ENCODE assay signal across 1 cellular context in genomic region chr21:33403786-33404571, GRCh38.
A peak's percentile ranks its signal among the peaks of the same experiment; 100 is the strongest.
TF ChIP-seq lines count a peak whose summit lies in the region.

No MANE protein-coding gene starts in this region.

TF ChIP-seq in K562, 482 proteins besides CTCF, POLR2A, EP300 and RAD21 (continued from another document and continues in another):
- no peak for TF ChIP-seq MBD1 (CRISPR knock-in tag; IDR thresholded peaks at IDR 0.05)
- TF ChIP-seq, protein P1, sequence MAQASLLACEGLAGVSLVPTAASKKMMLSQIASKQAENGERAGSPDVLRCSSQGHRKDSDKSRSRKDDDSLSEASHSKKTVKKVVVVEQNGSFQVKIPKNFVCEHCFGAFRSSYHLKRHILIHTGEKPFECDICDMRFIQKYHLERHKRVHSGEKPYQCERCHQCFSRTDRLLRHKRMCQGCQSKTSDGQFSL (CRISPR knock-in tag; IDR thresholded peaks at IDR 0.05), result peak; percentile 43
- TF ChIP-seq, protein P1 (tag; IDR thresholded peaks at IDR 0.05), result no peak
- TF ChIP-seq SIRT6 (IDR thresholded peaks at IDR 0.05; ENCODE audit: low read depth, low read length), result no peak
- TF ChIP-seq ZNF431 (CRISPR knock-in tag; IDR thresholded peaks at IDR 0.05), result 0 out of 2 replicates have a peak, but pooled peaks have one; percentile 28
- no peak; the same call in 1 of the 2 replicates for TF ChIP-seq CXXC5 (CRISPR knock-in tag; IDR thresholded peaks at IDR 0.05)
- no peak for TF ChIP-seq ZNF696 (CRISPR knock-in tag; conservative IDR thresholded peaks at IDR 0.05)
- TF ChIP-seq ZNF3 (CRISPR knock-in tag; IDR thresholded peaks at IDR 0.05), result no peak
- no peak for TF ChIP-seq SRSF9 (IDR thresholded peaks at IDR 0.05; ENCODE audit: borderline replicate concordance, low read depth, low read length)
- no peak for TF ChIP-seq KLF6 (CRISPR knock-in tag; IDR thresholded peaks at IDR 0.05; ENCODE audit: borderline replicate concordance)
- no peak for TF ChIP-seq ILF3 (IDR thresholded peaks at IDR 0.05; ENCODE audit: borderline replicate concordance)
- TF ChIP-seq ELF1 (tag; IDR thresholded peaks at IDR 0.05), result no peak
- peak; percentile 65 for TF ChIP-seq FIP1L1 (IDR thresholded peaks at IDR 0.05; ENCODE audit: low read depth, low read length, poor library complexity, severe bottlenecking)
- TF ChIP-seq POLR3G (IDR thresholded peaks at IDR 0.05; ENCODE audit: extremely low read depth, insufficient read length, insufficient replicate concordance), result no peak
- no peak for TF ChIP-seq NBN (IDR thresholded peaks at IDR 0.05; ENCODE audit: low read depth)
- no peak for TF ChIP-seq MCM5 (IDR thresholded peaks at IDR 0.05; ENCODE audit: low read depth)
- TF ChIP-seq ZNF121 (CRISPR knock-in tag; conservative IDR thresholded peaks at IDR 0.05), result 0 out of 2 replicates have a peak, but pooled peaks have one; percentile 9
- TF ChIP-seq, protein P2, sequence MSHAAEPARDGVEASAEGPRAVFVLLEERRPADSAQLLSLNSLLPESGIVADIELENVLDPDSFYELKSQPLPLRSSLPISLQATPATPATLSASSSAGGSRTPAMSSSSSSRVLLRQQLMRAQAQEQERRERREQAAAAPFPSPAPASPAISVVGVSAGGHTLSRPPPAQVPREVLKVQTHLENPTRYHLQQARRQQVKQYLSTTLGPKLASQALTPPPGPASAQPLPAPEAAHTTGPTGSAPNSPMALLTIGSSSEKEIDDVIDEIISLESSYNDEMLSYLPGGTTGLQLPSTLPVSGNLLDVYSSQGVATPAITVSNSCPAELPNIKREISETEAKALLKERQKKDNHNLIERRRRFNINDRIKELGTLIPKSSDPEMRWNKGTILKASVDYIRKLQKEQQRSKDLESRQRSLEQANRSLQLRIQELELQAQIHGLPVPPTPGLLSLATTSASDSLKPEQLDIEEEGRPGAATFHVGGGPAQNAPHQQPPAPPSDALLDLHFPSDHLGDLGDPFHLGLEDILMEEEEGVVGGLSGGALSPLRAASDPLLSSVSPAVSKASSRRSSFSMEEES (CRISPR knock-in tag; IDR thresholded peaks at IDR 0.05), result no peak
- TF ChIP-seq HOMEZ (CRISPR knock-in tag; IDR thresholded peaks at IDR 0.05), result no peak
- TF ChIP-seq ZNF212 (CRISPR knock-in tag; IDR thresholded peaks at IDR 0.05), result no peak
- TF ChIP-seq ZNF586 (CRISPR knock-in tag; conservative IDR thresholded peaks at IDR 0.05), result no peak
- no peak for TF ChIP-seq RFX1 (IDR thresholded peaks at IDR 0.05)
- TF ChIP-seq MAFF (IDR thresholded peaks at IDR 0.05; ENCODE audit: low read length), result no peak
- no peak for TF ChIP-seq LARP7 (IDR thresholded peaks at IDR 0.05)
- TF ChIP-seq, protein P3, sequence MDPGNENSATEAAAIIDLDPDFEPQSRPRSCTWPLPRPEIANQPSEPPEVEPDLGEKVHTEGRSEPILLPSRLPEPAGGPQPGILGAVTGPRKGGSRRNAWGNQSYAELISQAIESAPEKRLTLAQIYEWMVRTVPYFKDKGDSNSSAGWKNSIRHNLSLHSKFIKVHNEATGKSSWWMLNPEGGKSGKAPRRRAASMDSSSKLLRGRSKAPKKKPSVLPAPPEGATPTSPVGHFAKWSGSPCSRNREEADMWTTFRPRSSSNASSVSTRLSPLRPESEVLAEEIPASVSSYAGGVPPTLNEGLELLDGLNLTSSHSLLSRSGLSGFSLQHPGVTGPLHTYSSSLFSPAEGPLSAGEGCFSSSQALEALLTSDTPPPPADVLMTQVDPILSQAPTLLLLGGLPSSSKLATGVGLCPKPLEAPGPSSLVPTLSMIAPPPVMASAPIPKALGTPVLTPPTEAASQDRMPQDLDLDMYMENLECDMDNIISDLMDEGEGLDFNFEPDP (CRISPR knock-in tag; IDR thresholded peaks at IDR 0.05), result no peak; the same call in 1 of the 2 replicates
- TF ChIP-seq SMARCC2 (IDR thresholded peaks at IDR 0.05; ENCODE audit: low read depth), result no peak
- TF ChIP-seq FOXK1 (CRISPR knock-in tag; IDR thresholded peaks at IDR 0.05; ENCODE audit: borderline replicate concordance), result no peak
- TF ChIP-seq HSF4 (CRISPR knock-in tag; IDR thresholded peaks at IDR 0.05; ENCODE audit: borderline replicate concordance), result no peak
- no peak for TF ChIP-seq CBX1 (IDR thresholded peaks at IDR 0.05; ENCODE audit: low read depth)
- no peak for TF ChIP-seq KDM4B (IDR thresholded peaks at IDR 0.05; ENCODE audit: borderline replicate concordance in 2 of 2, low read depth in 1 of 2)
- TF ChIP-seq POLR2G (IDR thresholded peaks at IDR 0.05; ENCODE audit: low read depth, low read length), result peak; percentile 87
- TF ChIP-seq, protein P4, sequence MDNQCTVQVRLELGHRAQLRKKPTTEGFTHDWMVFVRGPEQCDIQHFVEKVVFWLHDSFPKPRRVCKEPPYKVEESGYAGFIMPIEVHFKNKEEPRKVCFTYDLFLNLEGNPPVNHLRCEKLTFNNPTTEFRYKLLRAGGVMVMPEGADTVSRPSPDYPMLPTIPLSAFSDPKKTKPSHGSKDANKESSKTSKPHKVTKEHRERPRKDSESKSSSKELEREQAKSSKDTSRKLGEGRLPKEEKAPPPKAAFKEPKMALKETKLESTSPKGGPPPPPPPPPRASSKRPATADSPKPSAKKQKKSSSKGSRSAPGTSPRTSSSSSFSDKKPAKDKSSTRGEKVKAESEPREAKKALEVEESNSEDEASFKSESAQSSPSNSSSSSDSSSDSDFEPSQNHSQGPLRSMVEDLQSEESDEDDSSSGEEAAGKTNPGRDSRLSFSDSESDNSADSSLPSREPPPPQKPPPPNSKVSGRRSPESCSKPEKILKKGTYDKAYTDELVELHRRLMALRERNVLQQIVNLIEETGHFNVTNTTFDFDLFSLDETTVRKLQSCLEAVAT (IDR thresholded peaks at IDR 0.05), result no peak
- no peak for TF ChIP-seq ZNF274 (IDR thresholded peaks at IDR 0.05; ENCODE audit: borderline replicate concordance, low read depth, low read length)
- TF ChIP-seq AFF1 (IDR thresholded peaks at IDR 0.05; ENCODE audit: low read depth in 1 of 2, partially characterized antibody in 2 of 2), result no peak
- no peak for TF ChIP-seq ZNF584 (CRISPR knock-in tag; IDR thresholded peaks at IDR 0.05; ENCODE audit: low read depth)
- TF ChIP-seq KDM5B (IDR thresholded peaks at IDR 0.05; ENCODE audit: insufficient replicate concordance, low read depth, low read length), result peak; percentile 63
- TF ChIP-seq, protein P5, sequence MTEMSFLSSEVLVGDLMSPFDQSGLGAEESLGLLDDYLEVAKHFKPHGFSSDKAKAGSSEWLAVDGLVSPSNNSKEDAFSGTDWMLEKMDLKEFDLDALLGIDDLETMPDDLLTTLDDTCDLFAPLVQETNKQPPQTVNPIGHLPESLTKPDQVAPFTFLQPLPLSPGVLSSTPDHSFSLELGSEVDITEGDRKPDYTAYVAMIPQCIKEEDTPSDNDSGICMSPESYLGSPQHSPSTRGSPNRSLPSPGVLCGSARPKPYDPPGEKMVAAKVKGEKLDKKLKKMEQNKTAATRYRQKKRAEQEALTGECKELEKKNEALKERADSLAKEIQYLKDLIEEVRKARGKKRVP (CRISPR knock-in tag; IDR thresholded peaks at IDR 0.05), result no peak
- TF ChIP-seq UBTF (IDR thresholded peaks at IDR 0.05; ENCODE audit: borderline replicate concordance in 1 of 2, low read depth in 2 of 2, low read length in 2 of 2), result peak; percentile 94 to 96; a peak in 3 of 4 replicates
- TF ChIP-seq MCM2 (IDR thresholded peaks at IDR 0.05; ENCODE audit: low read depth), result no peak
- TF ChIP-seq SETDB1 (IDR thresholded peaks at IDR 0.05; ENCODE audit: low read length), result no peak
- TF ChIP-seq HDAC8 (tag; IDR thresholded peaks at IDR 0.05), result no peak
- no peak for TF ChIP-seq BMI1 (IDR thresholded peaks at IDR 0.05; ENCODE audit: low read length)
- TF ChIP-seq CBX8 (IDR thresholded peaks at IDR 0.05; ENCODE audit: borderline replicate concordance, extremely low read depth, low read depth, low read length, poor library complexity, severe bottlenecking), result no peak
- no peak for TF ChIP-seq ZNF717 (CRISPR knock-in tag; IDR thresholded peaks at IDR 0.05)
- TF ChIP-seq CCAR2 (IDR thresholded peaks at IDR 0.05; ENCODE audit: low read depth, low read length), result no peak
- TF ChIP-seq, protein P6, sequence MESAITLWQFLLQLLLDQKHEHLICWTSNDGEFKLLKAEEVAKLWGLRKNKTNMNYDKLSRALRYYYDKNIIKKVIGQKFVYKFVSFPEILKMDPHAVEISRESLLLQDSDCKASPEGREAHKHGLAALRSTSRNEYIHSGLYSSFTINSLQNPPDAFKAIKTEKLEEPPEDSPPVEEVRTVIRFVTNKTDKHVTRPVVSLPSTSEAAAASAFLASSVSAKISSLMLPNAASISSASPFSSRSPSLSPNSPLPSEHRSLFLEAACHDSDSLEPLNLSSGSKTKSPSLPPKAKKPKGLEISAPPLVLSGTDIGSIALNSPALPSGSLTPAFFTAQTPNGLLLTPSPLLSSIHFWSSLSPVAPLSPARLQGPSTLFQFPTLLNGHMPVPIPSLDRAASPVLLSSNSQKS (CRISPR knock-in tag; IDR thresholded peaks at IDR 0.05), result no peak
- no peak for TF ChIP-seq YBX1 (IDR thresholded peaks at IDR 0.05)
- no peak for TF ChIP-seq ZNF41 (CRISPR knock-in tag; conservative IDR thresholded peaks at IDR 0.05)
- no peak for TF ChIP-seq MAFG (tag; conservative IDR thresholded peaks at IDR 0.05)
